ENCODE assay signal across 2 cellular contexts in genomic region chr2:36277146-36277808, GRCh38.
TF ChIP-seq lines count a peak whose summit lies in the region.

No MANE protein-coding gene starts in this region.

TF ChIP-seq in HCT116, 20 proteins besides CTCF, POLR2A, EP300 and RAD21 (continued from another document):
- TF ChIP-seq REST (IDR thresholded peaks at IDR 0.05; ENCODE audit: low read depth) (no peak), EZH2phosphoT487 (IDR thresholded peaks at IDR 0.05; ENCODE audit: borderline replicate concordance) (no peak), CEBPB (IDR thresholded peaks at IDR 0.05; ENCODE audit: low read depth) (no peak), TCF7L2 (IDR thresholded peaks at IDR 0.05; ENCODE audit: borderline replicate concordance, extremely low read depth, insufficient read depth, insufficient read length) (no peak), ZNF274 (IDR thresholded peaks at IDR 0.05; ENCODE audit: low read depth, low read length) (no peak), JUND (IDR thresholded peaks at IDR 0.05) (no peak), YY1 (IDR thresholded peaks at IDR 0.05; ENCODE audit: extremely low read depth, insufficient replicate concordance, low read depth, low read length) (no peak), ZBTB33 (IDR thresholded peaks at IDR 0.05; ENCODE audit: extremely low read depth, insufficient replicate concordance, low read length) (no peak), CBX3 (IDR thresholded peaks at IDR 0.05; ENCODE audit: low read depth) (no peak), MAX (IDR thresholded peaks at IDR 0.05) (no peak), SIN3A (IDR thresholded peaks at IDR 0.05; ENCODE audit: low read depth) (no peak), SRF (IDR thresholded peaks at IDR 0.05; ENCODE audit: low read depth) (no peak), ZFX (IDR thresholded peaks at IDR 0.05) (no peak)

TF ChIP-seq in SK-N-SH treated with all-trans-retinoic acid at 6 μM for 48 hours, 23 proteins besides CTCF, POLR2A, EP300 and RAD21 (continued from another document):
- TF ChIP-seq TSHZ2 (CRISPR knock-in tag; IDR thresholded peaks at IDR 0.05), result no peak
- no peak for TF ChIP-seq ARNTL (CRISPR knock-in tag; IDR thresholded peaks at IDR 0.05; ENCODE audit: borderline replicate concordance, low read depth)
- TF ChIP-seq SNAI2 (CRISPR knock-in tag; IDR thresholded peaks at IDR 0.05), result no peak
- TF ChIP-seq GLIS3 (CRISPR knock-in tag; IDR thresholded peaks at IDR 0.05), result no peak
- TF ChIP-seq ZNF8 (CRISPR knock-in tag; IDR thresholded peaks at IDR 0.05), result no peak
- TF ChIP-seq ZNF565 (CRISPR knock-in tag; conservative IDR thresholded peaks at IDR 0.05; ENCODE audit: low read depth), result no peak
- no peak for TF ChIP-seq PPARA (CRISPR knock-in tag; IDR thresholded peaks at IDR 0.05; ENCODE audit: borderline replicate concordance)
- no peak for TF ChIP-seq ZNF70 (CRISPR knock-in tag; IDR thresholded peaks at IDR 0.05)
